Comparison of ENCODE assay signal across 30 cellular contexts in genomic region chr6:10170816-10171215, GRCh38.
"Had no signal": no experiment of that assay in that cellular context is flagged by ENCODE, and none has a peak within 500 bp of the region (broad histone marks: within the 10 kb centered on the region; RNA-seq: fewer than 3 reads in every experiment).

No MANE protein-coding gene starts in this region.

- H3K27ac Mint-ChIP-seq: activated CD4-positive, alpha-beta memory T cell treated with anti-CD3 and anti-CD28 coated beads, Interleukin-2, amount 10 ng/mL, durations not matched to agents 7 days and 5 days; activated CD8-positive, alpha-beta memory T cell treated with anti-CD3 and anti-CD28 coated beads, Interleukin-2, amount 10 ng/mL, durations not matched to agents 7 days and 5 days; activated naive CD4-positive, alpha-beta T cell treated with anti-CD3 and anti-CD28 coated beads, Interleukin-2, amount 10 ng/mL, durations not matched to agents 7 days and 5 days; activated naive CD8-positive, alpha-beta T cell; activated naive CD8-positive, alpha-beta T cell treated with anti-CD3 and anti-CD28 coated beads, Interleukin-2, amount 50 U/mL, for 24 hours had no signal

- H3K27me3 Mint-ChIP-seq: activated CD4-positive, alpha-beta memory T cell treated with anti-CD3 and anti-CD28 coated beads, Interleukin-2, amount 10 ng/mL, durations not matched to agents 7 days and 5 days; activated CD8-positive, alpha-beta memory T cell treated with anti-CD3 and anti-CD28 coated beads, Interleukin-2, amount 10 ng/mL, durations not matched to agents 7 days and 5 days; activated naive CD4-positive, alpha-beta T cell treated with anti-CD3 and anti-CD28 coated beads, Interleukin-2, amount 10 ng/mL, durations not matched to agents 7 days and 5 days; activated naive CD8-positive, alpha-beta T cell; central memory CD8-positive, alpha-beta T cell had no signal

- ATAC-seq: activated CD8-positive, alpha-beta memory T cell treated with anti-CD3 and anti-CD28 coated beads, Interleukin-2, amount 10 ng/mL, durations not matched to agents 7 days and 5 days; activated naive CD8-positive, alpha-beta T cell treated with anti-CD3 and anti-CD28 coated beads, Interleukin-2, amount 50 U/mL, for 24 hours; Right ventricle myocardium inferior had no signal

- DNase-seq: activated CD4-positive, alpha-beta memory T cell treated with anti-CD3 and anti-CD28 coated beads, Interleukin-2, amount 10 ng/mL, durations not matched to agents 7 days and 5 days; activated CD4-positive, alpha-beta T cell treated with anti-CD3 and anti-CD28 coated beads for 1 hour; activated CD4-positive, alpha-beta T cell treated with anti-CD3 and anti-CD28 coated beads for 48 hours; activated CD4-positive, CD25-positive, alpha-beta regulatory T cell; activated CD8-positive, alpha-beta memory T cell treated with anti-CD3 and anti-CD28 coated beads for 24 hours; activated CD8-positive, alpha-beta memory T cell treated with anti-CD3 and anti-CD28 coated beads, Interleukin-2, amount 10 ng/mL, durations not matched to agents 7 days and 5 days; activated CD8-positive, alpha-beta memory T cell treated with anti-CD3 and anti-CD28 coated beads, Interleukin-2, amount 50 U/mL, for 48 hours; activated effector memory CD4-positive, alpha-beta T cell treated with Interleukin-2 at 50 U/mL for 16 hours; activated naive CD4-positive, alpha-beta T cell treated with anti-CD3 and anti-CD28 coated beads, Interleukin-2, amount 10 ng/mL, durations not matched to agents 7 days and 5 days; activated naive CD8-positive, alpha-beta T cell treated with anti-CD3 and anti-CD28 coated beads, Interleukin-2, amount 50 U/mL, for 24 hours; activated T-cell treated with anti-CD3 and anti-CD28 coated beads, Interleukin-2, amount 50 U/mL, for 48 hours; anterior cingulate cortex; brain microvascular endothelial cell; Karpas-422; MM.1S; MV-4-11; NCI-H1092 treated with DMSO at 0.1 percent for 48 hours; NCI-H1417; NCI-H146; NCI-H1930; NCI-H2081 treated with DMSO at 0.1 percent for 48 hours; NCI-H345; NCI-H524 treated with DMSO at 0.1 percent for 48 hours; PC-9; SW 1271; T1000; WERI-Rb-1 had no signal

- H3K36me3 Mint-ChIP-seq: activated CD8-positive, alpha-beta memory T cell treated with anti-CD3 and anti-CD28 coated beads, Interleukin-2, amount 10 ng/mL, durations not matched to agents 7 days and 5 days; activated naive CD4-positive, alpha-beta T cell treated with anti-CD3 and anti-CD28 coated beads, Interleukin-2, amount 10 ng/mL, durations not matched to agents 7 days and 5 days; activated naive CD8-positive, alpha-beta T cell had no signal

- H3K4me1 Mint-ChIP-seq: activated CD4-positive, alpha-beta memory T cell treated with anti-CD3 and anti-CD28 coated beads, Interleukin-2, amount 10 ng/mL, durations not matched to agents 7 days and 5 days; activated CD8-positive, alpha-beta memory T cell treated with anti-CD3 and anti-CD28 coated beads, Interleukin-2, amount 10 ng/mL, durations not matched to agents 7 days and 5 days; activated naive CD4-positive, alpha-beta T cell treated with anti-CD3 and anti-CD28 coated beads, Interleukin-2, amount 10 ng/mL, durations not matched to agents 7 days and 5 days; activated naive CD8-positive, alpha-beta T cell treated with anti-CD3 and anti-CD28 coated beads, Interleukin-2, amount 50 U/mL, for 24 hours; central memory CD8-positive, alpha-beta T cell had no signal

- H3K4me3 Mint-ChIP-seq: activated CD4-positive, alpha-beta memory T cell treated with anti-CD3 and anti-CD28 coated beads, Interleukin-2, amount 10 ng/mL, durations not matched to agents 7 days and 5 days; activated CD8-positive, alpha-beta memory T cell treated with anti-CD3 and anti-CD28 coated beads, Interleukin-2, amount 10 ng/mL, durations not matched to agents 7 days and 5 days; activated naive CD4-positive, alpha-beta T cell treated with anti-CD3 and anti-CD28 coated beads, Interleukin-2, amount 10 ng/mL, durations not matched to agents 7 days and 5 days; activated naive CD8-positive, alpha-beta T cell; activated naive CD8-positive, alpha-beta T cell treated with anti-CD3 and anti-CD28 coated beads, Interleukin-2, amount 50 U/mL, for 24 hours; central memory CD8-positive, alpha-beta T cell had no signal
